Comparison of ENCODE assay signal across 1 cellular context in the genomic region with DNA sequence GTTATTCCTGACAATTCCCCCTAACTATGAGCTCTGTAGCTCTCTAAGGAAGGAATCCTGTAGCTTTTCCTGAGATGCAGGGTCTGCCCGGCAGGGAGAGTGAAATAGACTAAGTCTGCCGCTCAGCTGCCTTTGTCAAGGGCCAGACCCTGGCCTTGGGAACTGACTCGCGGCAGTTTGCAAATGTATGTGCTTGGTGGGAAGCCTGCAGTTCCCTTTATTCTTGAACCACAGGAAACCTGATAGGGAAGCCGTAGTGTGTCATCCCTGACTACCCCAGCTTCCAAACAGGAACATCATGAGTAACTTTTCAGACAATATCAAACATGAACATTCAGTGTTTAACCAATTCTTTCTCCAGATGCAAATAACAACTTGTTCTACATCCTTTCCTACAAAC.
A peak's percentile ranks its signal among the peaks of the same experiment; 100 is the strongest.
TF ChIP-seq lines count a peak whose summit lies in the region.

No MANE protein-coding gene starts in this region.

TF ChIP-seq in liver, 16 proteins besides CTCF, POLR2A, EP300 and RAD21 (continued from another document):
- no peak for TF ChIP-seq REST (IDR thresholded peaks at IDR 0.05)
- TF ChIP-seq RXRA (IDR thresholded peaks at IDR 0.05): no peak
- TF ChIP-seq EGR1 (IDR thresholded peaks at IDR 0.05; ENCODE audit: low read depth in 2 of 2): peak in 1 of 2 donors; percentile 21
- no peak for TF ChIP-seq YY1 (IDR thresholded peaks at IDR 0.05)
- TF ChIP-seq MAX (IDR thresholded peaks at IDR 0.05): peak; percentile 41
